18 cellular contexts compared by ENCODE assay signal in the genomic region with DNA sequence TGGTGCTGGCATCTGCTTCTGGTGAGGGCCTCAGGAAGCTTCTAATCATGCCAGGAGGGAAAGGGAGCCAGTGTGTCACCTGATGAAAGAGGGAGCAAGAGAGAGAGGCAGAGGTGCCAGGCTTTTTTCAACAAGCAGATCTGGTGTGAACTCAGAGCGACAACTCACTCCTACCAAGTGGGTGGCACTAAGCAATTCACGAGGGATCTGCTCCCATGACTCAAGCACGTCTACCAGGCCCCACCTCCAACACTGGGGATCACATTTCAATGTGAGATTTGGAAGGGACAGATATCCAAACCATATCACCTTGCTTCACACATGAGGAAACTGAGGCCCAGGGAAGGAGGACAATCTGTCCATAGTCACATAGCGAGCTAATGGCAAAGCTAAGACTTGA. TPM values are rescaled to one million over a fixed set of nuclear protein-coding genes. Genes with fewer than 3 reads are reported as not detected.
DNase-seq lines count a peak whose midpoint lies in the region; ATAC-seq and TF ChIP-seq lines count a peak whose summit lies in the region.
"Had no signal": no experiment of that assay in that cellular context is flagged by ENCODE, and none has a peak within 500 bp of the region (broad histone marks: within the 10 kb centered on the region; RNA-seq: fewer than 3 reads in every experiment).

No MANE protein-coding gene starts in this region.

- no peaks in the 10 kb centered on the region for H3K9me3 Mint-ChIP-seq in T-helper 2 cell treated with Interferon-gamma antibody and Interleukin-4, amounts not matched to agents 5 μg/mL and 100 μg/mL, for 36 hours
- no peaks in the 10 kb centered on the region for H3K9me3 Mint-ChIP-seq in endothelial cell (ENCODE audit: unreplicated experiment)
- H3K9me3 Mint-ChIP-seq: CD4-positive, CD25-positive, alpha-beta regulatory T cell; HFFc6 had no signal

- H3K9me3 ChIP-seq in right atrium auricular region (no peaks in the 10 kb centered on the region), right cardiac atrium (ENCODE audit: control insufficient read depth, low read length) (no peaks in the 10 kb centered on the region), gastrocnemius medialis (no peaks in the 10 kb centered on the region)
- H3K9me3 ChIP-seq: BLaER1 treated with 17β-estradiol and CSF1 and Interleukin-3, amounts not matched to agents 10 nM and 100 nM had no signal

- intact Hi-C loops in Right ventricle myocardium superior (cut with DNase I) = no loop called here
- intact Hi-C loops in right cardiac atrium (cut with DNase I) = loop anchor here in 1 of 4 donors (2.0 kb wide), 1 partner anchor 22 kb away; no protein-coding TSS in a partner anchor
- intact Hi-C loops in gastrocnemius medialis (cut with DNase I; ENCODE audit: low total_unique reads) = loop anchor here (2.0 kb wide), 1 partner anchor 42 kb away; a partner anchor contains a TSS

- H3K27ac ChIP-seq in right atrium auricular region (no peak overlapping the region), right cardiac atrium (ENCODE audit: low read length) (no peak overlapping the region), gastrocnemius medialis (peak overlapping the region; percentile 71 to 80 (median 76))
- H3K27ac ChIP-seq: BLaER1 treated with 17β-estradiol and CSF1 and Interleukin-3, amounts not matched to agents 10 nM and 100 nM had no signal

- no peak overlapping the region for H3K4me3 Mint-ChIP-seq in T-helper 2 cell treated with Interferon-gamma antibody and Interleukin-4, amounts not matched to agents 5 μg/mL and 100 μg/mL, for 36 hours
- H3K4me3 Mint-ChIP-seq in endothelial cell (ENCODE audit: unreplicated experiment) = no peak overlapping the region
- H3K4me3 Mint-ChIP-seq: CD4-positive, CD25-positive, alpha-beta regulatory T cell; HFFc6 had no signal

- H3K27me3 Mint-ChIP-seq in T-helper 2 cell treated with Interferon-gamma antibody and Interleukin-4, amounts not matched to agents 5 μg/mL and 100 μg/mL, for 36 hours (ENCODE audit: low read depth) = no peaks in the 10 kb centered on the region
- H3K27me3 Mint-ChIP-seq in endothelial cell (ENCODE audit: unreplicated experiment) = no peaks in the 10 kb centered on the region
- H3K27me3 Mint-ChIP-seq: CD4-positive, CD25-positive, alpha-beta regulatory T cell had no signal

- ATAC-seq in Right ventricle myocardium superior (ENCODE audit: poor library complexity) = peak; percentile 64
- peak; percentile 20 to 55 for ATAC-seq in right cardiac atrium
- peak; percentile 90 to 92 for ATAC-seq in gastrocnemius medialis
- ATAC-seq: GM12878, HepG2 had no signal

- WGBS in right cardiac atrium = 56% methylated on average over 4 of the region's 4 CpGs

- TF ChIP-seq CTCF in right atrium auricular region (IDR thresholded peaks at IDR 0.05) = no peak
- TF ChIP-seq CTCF in gastrocnemius medialis (IDR thresholded peaks at IDR 0.05 in 4 of 5, conservative IDR thresholded peaks at IDR 0.05 in 1 of 5) = no peak
- TF ChIP-seq CTCF in endothelial cell (IDR thresholded peaks at IDR 0.05; ENCODE audit: unreplicated experiment) = no peak

- H3K36me3 Mint-ChIP-seq in T-helper 2 cell treated with Interferon-gamma antibody and Interleukin-4, amounts not matched to agents 5 μg/mL and 100 μg/mL, for 36 hours (ENCODE audit: low read depth) = no peaks in the 10 kb centered on the region
- no peaks in the 10 kb centered on the region for H3K36me3 Mint-ChIP-seq in endothelial cell (ENCODE audit: low read depth, unreplicated experiment)
- H3K36me3 Mint-ChIP-seq: CD4-positive, CD25-positive, alpha-beta regulatory T cell had no signal

- no peak for TF ChIP-seq POLR2A in gastrocnemius medialis (IDR thresholded peaks at IDR 0.05)

- no peaks in the 10 kb centered on the region for H3K4me1 Mint-ChIP-seq in T-helper 2 cell treated with Interferon-gamma antibody and Interleukin-4, amounts not matched to agents 5 μg/mL and 100 μg/mL, for 36 hours (ENCODE audit: low read depth)
- H3K4me1 Mint-ChIP-seq in endothelial cell (ENCODE audit: unreplicated experiment) = no peaks in the 10 kb centered on the region
- H3K4me1 Mint-ChIP-seq: CD4-positive, CD25-positive, alpha-beta regulatory T cell had no signal

- H3K4me3 ChIP-seq in right atrium auricular region (no peak overlapping the region), right cardiac atrium (ENCODE audit: low read length) (no peak overlapping the region), gastrocnemius medialis (no peak overlapping the region)
- H3K4me3 ChIP-seq: BLaER1 treated with 17β-estradiol and CSF1 and Interleukin-3, amounts not matched to agents 10 nM and 100 nM; GM12878 had no signal

- H3K36me3 ChIP-seq in right atrium auricular region (peaks cover 66% of the 10 kb centered on the region), gastrocnemius medialis (peaks cover 0 to 75% of the 10 kb centered on the region in 2 donors)
- H3K36me3 ChIP-seq: BLaER1 treated with 17β-estradiol and CSF1 and Interleukin-3, amounts not matched to agents 10 nM and 100 nM had no signal

- in situ Hi-C loops in gastrocnemius medialis (cut with MboI; ENCODE audit: low sequenced_read_pairs in 4 of 4) = no loop called here

- no peak overlapping the region for H3K27ac Mint-ChIP-seq in T-helper 2 cell treated with Interferon-gamma antibody and Interleukin-4, amounts not matched to agents 5 μg/mL and 100 μg/mL, for 36 hours
- H3K27ac Mint-ChIP-seq in endothelial cell (ENCODE audit: unreplicated experiment) = no peak overlapping the region
- H3K27ac Mint-ChIP-seq: CD4-positive, CD25-positive, alpha-beta regulatory T cell; HFFc6 had no signal

- H3K27me3 ChIP-seq in right atrium auricular region (no peaks in the 10 kb centered on the region), right cardiac atrium (ENCODE audit: control insufficient read depth, insufficient read depth) (no peaks in the 10 kb centered on the region), gastrocnemius medialis (no peaks in the 10 kb centered on the region)
- H3K27me3 ChIP-seq: BLaER1 treated with 17β-estradiol and CSF1 and Interleukin-3, amounts not matched to agents 10 nM and 100 nM had no signal

- H3K4me1 ChIP-seq in right atrium auricular region = no peaks in the 10 kb centered on the region
- no peaks in the 10 kb centered on the region for H3K4me1 ChIP-seq in right cardiac atrium (ENCODE audit: control insufficient read depth, insufficient read depth, low read length)
- H3K4me1 ChIP-seq in gastrocnemius medialis = peaks cover 5 to 7% of the 10 kb centered on the region in 2 donors
- H3K4me1 ChIP-seq: BLaER1 treated with 17β-estradiol and CSF1 and Interleukin-3, amounts not matched to agents 10 nM and 100 nM had no signal

- DNase-seq in Right ventricle myocardium superior = no peak
- no peak for DNase-seq in right atrium auricular region (ENCODE audit: low spot score)
- no peak for DNase-seq in right cardiac atrium
- peak; percentile 57 to 74 for DNase-seq in gastrocnemius medialis
- no peak for DNase-seq in COLO829 (ENCODE audit: low spot score)
- DNase-seq in T-helper 2 cell treated with Interferon-gamma antibody and Interleukin-4, amounts not matched to agents 5 μg/mL and 100 μg/mL, for 36 hours (ENCODE audit: low spot score) = no peak
- DNase-seq in endothelial cell (ENCODE audit: low spot score) = no peak
- DNase-seq: ACHN; CD4-positive, CD25-positive, alpha-beta regulatory T cell; DMS79; HCEC 1CT; HFFc6 had no signal

RNA-seq across cellular contexts. Expression of a gene that starts 19.1 kb away (rescaled TPM):
- not detected for total RNA-seq in Right ventricle myocardium superior
- total RNA-seq in right atrium auricular region = not detected
- not detected for total RNA-seq in right cardiac atrium
- polyA plus RNA-seq in right cardiac atrium = 1.1 TPM
- 10 to 100 TPM in 1 of 4 donors, 1 to 10 TPM in 2, under 1 TPM in 1; 0.41 to 11.6 (median 5.2) TPM for total RNA-seq in gastrocnemius medialis
- total RNA-seq in endothelial cell (ENCODE audit: unreplicated experiment) = not detected
- total RNA-seq: A172; CD4-positive, CD25-positive, alpha-beta regulatory T cell; G401; GM12878; H4; HFFc6 had no signal
- polyA plus RNA-seq: CD4-positive, CD25-positive, alpha-beta regulatory T cell; GM12878 had no signal

RNA-seq across cellular contexts. Expression of a gene that starts 41.2 kb away (rescaled TPM):
- total RNA-seq in Right ventricle myocardium superior (468 TPM), right atrium auricular region (100 to 1,000 TPM in 1 of 2 donors, 10 to 100 TPM in 1; 74.8 to 179 TPM), right cardiac atrium (100 to 1,000 TPM; 147 to 198 (median 169) TPM), gastrocnemius medialis (100 to 1,000 TPM; 107 to 214 (median 147) TPM), endothelial cell (ENCODE audit: unreplicated experiment) (not detected)
- 96.1 TPM for polyA plus RNA-seq in right cardiac atrium
- total RNA-seq: A172; CD4-positive, CD25-positive, alpha-beta regulatory T cell; G401; GM12878; H4; HepG2; HFFc6 had no signal
- polyA plus RNA-seq: CD4-positive, CD25-positive, alpha-beta regulatory T cell; HepG2 had no signal

RNA-seq across cellular contexts. Expression of a gene that starts 53.2 kb away (rescaled TPM):
- 22.8 TPM for total RNA-seq in Right ventricle myocardium superior
- total RNA-seq in right atrium auricular region = 10 to 100 TPM; 20.6 to 27.5 TPM
- 10 to 100 TPM; 24.6 to 27.4 (median 25.9) TPM for total RNA-seq in right cardiac atrium
- polyA plus RNA-seq in right cardiac atrium = 31.6 TPM
- 10 to 100 TPM; 20.0 to 29.5 (median 27.2) TPM for total RNA-seq in gastrocnemius medialis
- 18.0 TPM for total RNA-seq in endothelial cell (ENCODE audit: unreplicated experiment)

Comparison
In these comparisons a context has a peak if more than half of its experiments do, and no peak if none do; other contexts are left out.
1. ATAC-seq: peak in every context shown above with its lines; median percentile 91 in gastrocnemius medialis; 64 in Right ventricle myocardium superior; 38 in right cardiac atrium.
2. DNase-seq: peak in gastrocnemius medialis (2 of 2); none in Right ventricle myocardium superior (single experiment), right atrium auricular region (single experiment), right cardiac atrium (0 of 3), COLO829 (single experiment), T-helper 2 cell treated with Interferon-gamma antibody and Interleukin-4, amounts not matched to agents 5 μg/mL and 100 μg/mL, for 36 hours (single experiment) and endothelial cell (single experiment).
3. H3K27ac ChIP-seq: peak in gastrocnemius medialis (4 of 4); none in right atrium auricular region (0 of 2) and right cardiac atrium (single experiment).
4. RNA of a gene that starts 41.2 kb away (total RNA-seq): 468 TPM in Right ventricle myocardium superior (single experiment), 147 to 198 TPM in right cardiac atrium, 107 to 214 TPM in gastrocnemius medialis and 74.8 to 179 TPM in right atrium auricular region; not detected in endothelial cell (single experiment); every median in the first group is over 10 times any median in the second.